8 cellular contexts compared by ENCODE assay signal in genomic region chr3:120567370-120568197, GRCh38. TPM values are rescaled to one million over a fixed set of nuclear protein-coding genes. Genes with fewer than 3 reads are reported as not detected.
DNase-seq lines count a peak whose midpoint lies in the region; ATAC-seq and TF ChIP-seq lines count a peak whose summit lies in the region.

No MANE protein-coding gene starts in this region.

- H3K4me3 ChIP-seq in HAP-1 (no peak overlapping the region), body of pancreas (no peak overlapping the region), thoracic aorta (peak overlapping the region; percentile 46)

- H3K36me3 Mint-ChIP-seq in Calu3 (ENCODE audit: insufficient read depth, unreplicated experiment) = no peaks in the 10 kb centered on the region

- H3K4me1 Mint-ChIP-seq in Calu3 (ENCODE audit: low read depth, unreplicated experiment) = no peaks in the 10 kb centered on the region

- H3K27ac Mint-ChIP-seq in Calu3 (ENCODE audit: unreplicated experiment) = no peak overlapping the region

- no peak for TF ChIP-seq POLR2A in body of pancreas (IDR thresholded peaks at IDR 0.05)

- BruUV-seq in Calu3 (replicated peaks; lab: Mats Ljungman, UMichigan) = no TSS peak

- peaks cover 15% of the 10 kb centered on the region for H3K4me1 ChIP-seq in HAP-1
- peaks cover 5% of the 10 kb centered on the region for H3K4me1 ChIP-seq in body of pancreas
- peaks cover 0 to 12% of the 10 kb centered on the region in 2 donors for H3K4me1 ChIP-seq in thoracic aorta (ENCODE audit: control insufficient read depth in 1 of 2, low read depth in 2 of 2)

- H3K27me3 ChIP-seq in HAP-1 (ENCODE audit: low read depth) (no peaks in the 10 kb centered on the region; the same call in 1 of the 2 replicates), body of pancreas (no peaks in the 10 kb centered on the region), layer of hippocampus (ENCODE audit: control insufficient read depth, insufficient read depth, low read length) (no peaks in the 10 kb centered on the region), thoracic aorta (replicated peaks; ENCODE audit: insufficient read depth) (no peaks in the 10 kb centered on the region)

- H3K9me3 ChIP-seq in HAP-1 = no peaks in the 10 kb centered on the region
- H3K9me3 ChIP-seq in body of pancreas = no peaks in the 10 kb centered on the region
- H3K9me3 ChIP-seq in thoracic aorta = no peaks in the 10 kb centered on the region

- CTCF ChIA-PET in Calu3 (lab: Charles Lee) = interaction anchor here (0.6 to 1.7 kb wide), 11 partner anchors 9 to 979 kb away, joined by 3 to 10 read pairs (median 5); partner anchors contain the start of gene NDUFB4

- in situ Hi-C loops in HAP-1 (cut with MboI; ENCODE audit: low sequenced_read_pairs) = no loop called here

- WGBS in body of pancreas, 2 donors = 36 to 41% methylated on average over 8 of the region's 8 CpGs

- H3K27ac ChIP-seq in body of pancreas = no peak overlapping the region
- H3K27ac ChIP-seq in layer of hippocampus (ENCODE audit: low read depth, low read length) = peak overlapping the region; percentile 77
- peak overlapping the region in 1 of 2 donors; percentile 8 for H3K27ac ChIP-seq in thoracic aorta

- no peaks in the 10 kb centered on the region for H3K27me3 Mint-ChIP-seq in Calu3 (ENCODE audit: unreplicated experiment)

- H3K9me3 Mint-ChIP-seq in Calu3 (ENCODE audit: low read depth, unreplicated experiment) = no peaks in the 10 kb centered on the region

- no peak overlapping the region for H3K4me3 Mint-ChIP-seq in Calu3 (ENCODE audit: low read depth, unreplicated experiment)

- intact Hi-C loops in Calu3 (cut with micrococcal nuclease; ENCODE audit: unreplicated experiment) (loop anchor here (10.0 kb wide), 1 partner anchor 587 kb away; no protein-coding TSS in a partner anchor), body of pancreas (cut with DNase I) (loop anchor here (10.0 kb wide), 1 partner anchor 227 kb away; no protein-coding TSS in a partner anchor)

- no peaks in the 10 kb centered on the region for H3K36me3 ChIP-seq in HAP-1 (replicated peaks)
- no peaks in the 10 kb centered on the region for H3K36me3 ChIP-seq in body of pancreas (replicated peaks in 1 of 2; ENCODE audit: insufficient read depth in 1 of 2, low read depth in 2 of 2)
- no peaks in the 10 kb centered on the region for H3K36me3 ChIP-seq in thoracic aorta

- ATAC-seq in body of pancreas = peak; percentile 76
- ATAC-seq in thoracic aorta (ENCODE audit: insufficient number of reproducible peaks, low FRiP score, low read depth) = peak; percentile 17
- ATAC-seq in GM21576 (IDR thresholded peaks at IDR 0.05; ENCODE audit: unreplicated experiment) = no peak

- no peak for TF ChIP-seq CTCF in Calu3 (IDR thresholded peaks at IDR 0.05; ENCODE audit: unreplicated experiment)
- peak in 5 of 7 experiments; percentile 26 to 44 (median 32) for TF ChIP-seq CTCF in body of pancreas (IDR thresholded peaks at IDR 0.05)
- TF ChIP-seq CTCF in thoracic aorta (IDR thresholded peaks at IDR 0.05) = peak; percentile 42

- DNase-seq in Calu3 (peak; percentile 19), HAP-1 (ENCODE audit: low spot score in 2 of 2) (peak; percentile 38 to 47), NCI-H748 treated with DMSO at 0.1 percent for 48 hours (lab: John Stamatoyannopoulos, UW) (peak; percentile 8), body of pancreas (peak in 2 of 4 donors; percentile 40 to 53), thoracic aorta (ENCODE audit: low spot score) (no peak), hepatic stellate cell (ENCODE audit: low spot score) (no peak)

RNA-seq across cellular contexts. Expression of gene NDUFB4, which starts 28.6 kb away (rescaled TPM):
- total RNA-seq in Calu3 (2022) (118 and 138 TPM in 2 replicates), body of pancreas (10 to 100 TPM; 15.8 to 60.7 TPM), thoracic aorta (10 to 100 TPM; 23.5 to 62.3 TPM)

Comparison
In these comparisons a context has a peak if more than half of its experiments do, and no peak if none do; other contexts are left out.
1. DNase-seq: peak in Calu3 (single experiment), HAP-1 (2 of 2) and NCI-H748 treated with DMSO at 0.1 percent for 48 hours (single experiment); none in thoracic aorta (single experiment) and hepatic stellate cell (single experiment).